ENCODE assay signal across 20 cellular contexts in the genomic region with DNA sequence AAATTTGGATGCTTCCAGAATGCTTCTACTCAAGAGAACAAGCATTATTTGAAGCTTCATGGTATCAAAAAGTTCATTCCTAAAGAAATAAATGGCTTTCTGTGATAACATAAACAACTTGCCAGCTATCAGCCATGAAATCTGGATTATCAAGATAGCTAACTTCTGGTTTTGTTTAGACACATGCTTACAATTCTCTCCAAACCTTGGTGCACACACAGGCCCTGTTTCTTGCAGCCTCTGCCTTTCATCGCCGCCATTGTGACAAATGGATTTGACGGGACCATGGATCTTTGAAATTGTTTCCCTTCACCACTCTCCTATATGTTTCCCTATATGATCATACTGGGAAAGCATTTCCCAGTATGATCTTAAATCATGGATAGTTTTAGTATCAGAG.
"Had no signal": no experiment of that assay in that cellular context is flagged by ENCODE, and none has a peak within 500 bp of the region (broad histone marks: within the 10 kb centered on the region; RNA-seq: fewer than 3 reads in every experiment).

No MANE protein-coding gene starts in this region.

- H3K4me3 Mint-ChIP-seq: mesothelial cell of epicardium, naive B cell had no signal

- H3K27ac Mint-ChIP-seq: mesothelial cell of epicardium had no signal

- ATAC-seq: foreskin keratinocyte, gastrocnemius medialis, heart right ventricle, left cardiac atrium, left lung, left ventricle myocardium superior, lower lobe of right lung, mucosa of descending colon had no signal

- DNase-seq: dermis blood vessel endothelial cell; dorsolateral prefrontal cortex; effector CD4-positive, alpha-beta T cell; effector memory CD4-positive, alpha-beta T cell; foreskin keratinocyte; gastrocnemius medialis; glutamatergic neuron; head of caudate nucleus; heart right ventricle; hippocampal formation; left cardiac atrium; left lung; left ventricle myocardium superior; lower lobe of right lung; mesenchymal stem cell; mucosa of descending colon; naive B cell had no signal

- H3K9me3 Mint-ChIP-seq: mesothelial cell of epicardium, naive B cell had no signal

- H3K27me3 ChIP-seq: foreskin keratinocyte, gastrocnemius medialis, left lung had no signal

- H3K4me3 ChIP-seq: coronary artery, dorsolateral prefrontal cortex, esophagus muscularis mucosa, gastrocnemius medialis, heart right ventricle, left lung, lower lobe of right lung, mucosa of descending colon had no signal

- H3K4me1 ChIP-seq: esophagus muscularis mucosa, foreskin keratinocyte, gastrocnemius medialis, left lung had no signal

- H3K27ac ChIP-seq: coronary artery, esophagus muscularis mucosa, foreskin keratinocyte, gastrocnemius medialis, heart right ventricle, left lung, lower lobe of right lung had no signal

- H3K36me3 Mint-ChIP-seq: mesothelial cell of epicardium, naive B cell had no signal

- H3K9me3 ChIP-seq: esophagus muscularis mucosa, gastrocnemius medialis, heart right ventricle, left lung, lower lobe of right lung, mucosa of descending colon had no signal

- H3K36me3 ChIP-seq: esophagus muscularis mucosa, gastrocnemius medialis, heart right ventricle, left lung, lower lobe of right lung had no signal
